In genomic region chr13:40798380-40798779, GRCh38 we compare ENCODE assay signal across 1 cellular context.
TF ChIP-seq lines count a peak whose summit lies in the region.

No MANE protein-coding gene starts in this region.

TF ChIP-seq in WTC11, 78 proteins besides CTCF, POLR2A, EP300 and RAD21 (continued from another document):
- TF ChIP-seq AFF4 (CRISPR knock-in tag; IDR thresholded peaks at IDR 0.05; ENCODE audit: borderline replicate concordance) (no peak), NR1H2 (CRISPR knock-in tag; IDR thresholded peaks at IDR 0.05) (no peak), SMAD4 (CRISPR knock-in tag; IDR thresholded peaks at IDR 0.05) (no peak), SOX15 (CRISPR knock-in tag; IDR thresholded peaks at IDR 0.05) (no peak), E2F4 (CRISPR knock-in tag; IDR thresholded peaks at IDR 0.05; ENCODE audit: borderline replicate concordance, low read depth) (no peak), GABPB1 (CRISPR knock-in tag; IDR thresholded peaks at IDR 0.05) (no peak), ZNF512 (CRISPR knock-in tag; IDR thresholded peaks at IDR 0.05; ENCODE audit: borderline replicate concordance) (no peak)
